In the genomic region with DNA sequence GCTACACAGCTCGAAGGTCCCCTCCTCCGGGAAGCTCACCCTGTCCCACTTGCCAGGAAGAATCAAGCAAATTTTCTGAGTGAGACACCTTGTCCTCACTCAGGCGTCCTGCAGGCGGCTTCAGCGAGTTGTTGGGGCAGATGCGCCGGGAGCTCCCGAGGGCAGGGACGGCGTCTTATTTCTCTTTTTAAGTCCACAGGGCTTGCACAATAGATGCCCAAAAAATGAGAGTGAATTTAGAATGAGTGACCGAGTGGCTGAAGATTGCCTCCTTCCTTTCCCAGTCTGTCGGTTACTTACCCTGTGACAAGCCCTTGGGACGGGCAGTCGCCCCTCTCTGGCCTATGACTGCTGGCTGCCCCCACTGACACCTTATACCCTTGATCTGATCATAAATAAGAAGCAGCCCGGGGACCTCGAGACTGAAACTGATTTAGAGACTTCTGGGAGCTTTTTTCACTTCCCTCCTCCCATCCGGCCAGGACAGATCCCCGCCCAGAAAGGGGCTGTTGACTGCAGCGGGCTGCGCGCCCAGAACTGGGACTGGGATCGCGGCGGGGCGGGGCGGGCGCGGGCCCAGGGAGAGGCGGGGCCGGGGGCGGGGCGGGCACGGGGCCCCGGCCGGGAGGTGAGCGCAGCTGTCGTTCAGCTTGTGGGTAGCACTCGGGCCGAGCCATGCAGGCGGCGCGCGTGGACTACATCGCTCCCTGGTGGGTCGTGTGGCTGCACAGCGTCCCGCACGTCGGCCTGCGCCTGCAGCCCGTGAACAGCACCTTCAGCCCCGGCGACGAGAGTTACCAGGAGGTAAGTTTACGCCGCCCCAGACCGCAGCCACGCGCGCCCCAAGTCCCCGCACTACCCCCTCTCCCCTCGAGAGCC, we compare ENCODE assay signal across 8 cellular contexts. TPM values are rescaled to one million over a fixed set of nuclear protein-coding genes. Genes with fewer than 3 reads are reported as not detected.
DNase-seq lines count a peak whose midpoint lies in the region; ATAC-seq, FAIRE-seq and TF ChIP-seq lines count a peak whose summit lies in the region.

A gene with protein sequence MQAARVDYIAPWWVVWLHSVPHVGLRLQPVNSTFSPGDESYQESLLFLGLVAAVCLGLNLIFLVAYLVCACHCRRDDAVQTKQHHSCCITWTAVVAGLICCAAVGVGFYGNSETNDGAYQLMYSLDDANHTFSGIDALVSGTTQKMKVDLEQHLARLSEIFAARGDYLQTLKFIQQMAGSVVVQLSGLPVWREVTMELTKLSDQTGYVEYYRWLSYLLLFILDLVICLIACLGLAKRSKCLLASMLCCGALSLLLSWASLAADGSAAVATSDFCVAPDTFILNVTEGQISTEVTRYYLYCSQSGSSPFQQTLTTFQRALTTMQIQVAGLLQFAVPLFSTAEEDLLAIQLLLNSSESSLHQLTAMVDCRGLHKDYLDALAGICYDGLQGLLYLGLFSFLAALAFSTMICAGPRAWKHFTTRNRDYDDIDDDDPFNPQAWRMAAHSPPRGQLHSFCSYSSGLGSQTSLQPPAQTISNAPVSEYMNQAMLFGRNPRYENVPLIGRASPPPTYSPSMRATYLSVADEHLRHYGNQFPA (plus strand): TSS at position 659 of the 879 bp plus-strand sequence. CDS start 17 bp downstream, at position 676.

- DNase-seq in GM19239 (ENCODE audit: insufficient read length, low spot score) (peak; percentile 65), NCI-H748 (lab: John Stamatoyannopoulos, UW; ENCODE audit: unreplicated experiment) (peak; percentile 70), dermis microvascular lymphatic vessel endothelial cell (ENCODE audit: low read depth in 2 of 2) (peak; percentile 20 to 73), lower leg skin (ENCODE audit: low spot score in 2 of 2) (peak; percentile 89 to 97)
- peak; percentile 51 to 55 for DNase-seq in activated CD4-positive, alpha-beta T cell treated with anti-CD3 and anti-CD28 coated beads, Interleukin-2, amount 50 U/mL, for 4 hours
- DNase-seq in stimulated activated CD4-positive, alpha-beta T cell treated with anti-CD3 and anti-CD28 coated beads, TNF-alpha, amount 100 ng/mL, for 1 hour (ENCODE audit: low read depth in 3 of 3, low spot score in 1 of 3) = peak; percentile 35 to 56 (median 53)

- WGBS in lower leg skin, 2 donors = 1 to 2% methylated on average over 32 to 34 of the region's 62 CpGs

- intact Hi-C loops in lower leg skin (cut with DNase I; ENCODE audit: low total_unique reads) = loop anchor here (10.0 kb wide), 1 partner anchor 152 kb away; a partner anchor contains a TSS

- H3K27ac ChIP-seq in BLaER1 = peak within 1 kb of the TSS; percentile 68

- H3K4me1 ChIP-seq in BLaER1 = peaks cover 78% of the 10 kb centered on the region

- no peak for TF ChIP-seq CTCF in lower leg skin (IDR thresholded peaks at IDR 0.05)

- no peaks in the 10 kb centered on the region for H3K9me3 ChIP-seq in BLaER1

- peak; percentile 46 for ATAC-seq in HG03439 (IDR thresholded peaks at IDR 0.05; ENCODE audit: unreplicated experiment)

- H3K4me3 ChIP-seq in BLaER1 (peak within 1 kb of the TSS; percentile 70), lower leg skin (ENCODE audit: low read depth, poor library complexity, severe bottlenecking) (peak within 1 kb of the TSS; percentile 42)

- H3K4me2 ChIP-seq in BLaER1 = peak within 1 kb of the TSS; percentile 95

- peaks cover 38% of the 10 kb centered on the region for H3K36me3 ChIP-seq in BLaER1

- no peaks in the 10 kb centered on the region for H3K27me3 ChIP-seq in BLaER1

- peak within 1 kb of the TSS; percentile 72 for H3K9ac ChIP-seq in BLaER1

- H4K20me1 ChIP-seq in BLaER1 = peaks cover 86% of the 10 kb centered on the region

- peak; percentile 86 for FAIRE-seq in GM19239 (lab: Jason Lieb, UNC)

- TF ChIP-seq POLR2A in lower leg skin (IDR thresholded peaks at IDR 0.05) = no peak

RNA-seq across cellular contexts. Expression of the gene that starts here (rescaled TPM):
- total RNA-seq in dermis microvascular lymphatic vessel endothelial cell (0.51 and 0.90 TPM in 2 replicates), lower leg skin (10 to 100 TPM in 2 of 4 donors, 1 to 10 TPM in 2; 4.3 to 12.7 (median 8.6) TPM)

Comparison
In these comparisons a context has a peak if more than half of its experiments do, and no peak if none do; other contexts are left out.
1. Peak in every context shown above with its lines: DNase-seq, ATAC-seq, H3K4me3 ChIP-seq and H3K27ac ChIP-seq.
2. Peak in DNase-seq in dermis microvascular lymphatic vessel endothelial cell; RNA of the gene not detected or under 1 TPM.